15 cellular contexts compared by ENCODE assay signal in the genomic region with DNA sequence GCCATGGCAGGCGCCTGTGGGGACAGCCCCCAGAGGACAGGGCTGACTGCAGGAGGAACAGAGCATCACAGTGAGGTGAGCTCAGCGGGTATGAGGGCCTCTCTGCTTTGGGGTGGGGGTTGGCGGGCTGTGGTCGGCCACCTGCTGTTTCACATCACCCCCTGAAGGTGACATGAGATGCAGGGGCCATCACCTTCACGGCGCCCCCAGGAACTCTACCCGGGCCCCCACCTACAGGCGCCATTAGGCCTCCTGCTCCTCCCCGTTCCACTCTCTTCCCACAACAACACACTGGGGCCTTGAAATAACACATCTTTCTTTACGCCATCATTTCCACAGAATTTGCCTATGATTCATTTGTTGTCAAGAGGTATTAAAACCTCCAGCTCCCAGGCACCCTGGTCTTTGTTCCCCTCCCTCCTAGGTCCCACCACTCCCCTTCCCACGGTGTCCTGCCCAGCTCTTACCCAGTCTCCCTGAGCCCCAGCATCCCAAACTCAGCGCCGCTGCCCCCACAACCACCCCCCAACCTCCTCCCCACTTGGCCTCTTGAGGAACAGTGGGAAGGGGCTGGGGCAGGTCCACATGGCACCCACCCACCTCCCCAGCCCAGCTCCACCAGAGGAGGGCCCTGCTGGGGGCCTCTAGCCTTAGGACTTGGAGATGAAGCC. TPM values are rescaled to one million over a fixed set of nuclear protein-coding genes. Genes with fewer than 3 reads are reported as not detected.
A peak's percentile ranks its signal among the peaks of the same experiment; 100 is the strongest.
DNase-seq lines count a peak whose midpoint lies in the region; ATAC-seq, FAIRE-seq and TF ChIP-seq lines count a peak whose summit lies in the region.
"Had no signal": no experiment of that assay in that cellular context is flagged by ENCODE, and none has a peak within 500 bp of the region (broad histone marks: within the 10 kb centered on the region; RNA-seq: fewer than 3 reads in every experiment).

No MANE protein-coding gene starts in this region.

- FAIRE-seq in GM12892 (lab: Jason Lieb, UNC) = peak; percentile 62
- FAIRE-seq: small intestine had no signal

- peak overlapping the region in 1 of 4 donors; percentile 11 for H3K4me3 ChIP-seq in Peyer's patch
- H3K4me3 ChIP-seq: esophagus muscularis mucosa, vagina had no signal

- H3K27me3 ChIP-seq in Peyer's patch = no peaks in the 10 kb centered on the region
- H3K27me3 ChIP-seq: esophagus muscularis mucosa, vagina had no signal

- ATAC-seq in Right ventricle myocardium inferior = no peak
- ATAC-seq: left colon had no signal

- H3K9me3 ChIP-seq in Peyer's patch = no peaks in the 10 kb centered on the region
- H3K9me3 ChIP-seq: esophagus muscularis mucosa, vagina had no signal

- no peak for TF ChIP-seq CTCF in Peyer's patch (IDR thresholded peaks at IDR 0.05)

- H3K27ac ChIP-seq in Peyer's patch = peak overlapping the region in 2 of 4 donors; percentile 71 to 91
- H3K27ac ChIP-seq: esophagus muscularis mucosa, vagina had no signal

- peak; percentile 34 for DNase-seq in GM12892 (ENCODE audit: insufficient read length)
- peak in 2 of 3 donors; percentile 69 to 77 for DNase-seq in Peyer's patch
- peak; percentile 71 for DNase-seq in activated naive CD4-positive, alpha-beta T cell treated with anti-CD3 and anti-CD28 coated beads, Interleukin-2, amount 50 U/mL, for 16 hours
- DNase-seq in stimulated activated CD4-positive, alpha-beta T cell treated with anti-CD3 and anti-CD28 coated beads, Interleukin-15, amount 100 ng/mL, for 24 hours = peak; percentile 87
- DNase-seq in putamen (ENCODE audit: low spot score) = no peak
- no peak for DNase-seq in hepatic stellate cell (ENCODE audit: low spot score)
- no peak for DNase-seq in NCI-H1048 (lab: John Stamatoyannopoulos, UW)
- DNase-seq in Right ventricle myocardium inferior (ENCODE audit: missing footprints) = no peak
- DNase-seq: DMS79, Kasumi-1, left colon, OCI-M1, small intestine had no signal

- intact Hi-C loops in Right ventricle myocardium inferior (cut with DNase I) = no loop called here

- peaks cover 6 to 25% (median 15%) of the 10 kb centered on the region in 4 donors for H3K4me1 ChIP-seq in Peyer's patch

- no peaks in the 10 kb centered on the region for H3K36me3 ChIP-seq in Peyer's patch
- H3K36me3 ChIP-seq: esophagus muscularis mucosa, vagina had no signal

- TF ChIP-seq POLR2A in GM12892 (IDR thresholded peaks at IDR 0.05; ENCODE audit: low read depth, low read length) = no peak
- no peak for TF ChIP-seq POLR2A in Peyer's patch (IDR thresholded peaks at IDR 0.05)

RNA-seq across cellular contexts. Expression of gene HDAC7, which starts 12.7 kb away (rescaled TPM):
- polyA plus RNA-seq in GM12892 (2012; ENCODE audit: missing spikeins) = 29.1 TPM
- total RNA-seq in Peyer's patch (10 to 100 TPM in 3 of 4 donors, 1 to 10 TPM in 1; 9.8 to 80.9 (median 36.8) TPM), Right ventricle myocardium inferior (38.8 TPM)

RNA-seq across cellular contexts. Expression of gene SLC48A1, which starts 59.4 kb away (rescaled TPM):
- polyA plus RNA-seq in GM12892 (2012; ENCODE audit: missing spikeins) = 2.1 TPM
- total RNA-seq in Peyer's patch (10 to 100 TPM; 14.9 to 21.5 (median 15.9) TPM), Right ventricle myocardium inferior (23.2 TPM)

Comparison
In these comparisons a context has a peak if more than half of its experiments do, and no peak if none do; other contexts are left out.
1. DNase-seq: peak in GM12892 (single experiment), Peyer's patch (2 of 3), activated naive CD4-positive, alpha-beta T cell treated with anti-CD3 and anti-CD28 coated beads, Interleukin-2, amount 50 U/mL, for 16 hours (single experiment) and stimulated activated CD4-positive, alpha-beta T cell treated with anti-CD3 and anti-CD28 coated beads, Interleukin-15, amount 100 ng/mL, for 24 hours (single experiment); none in putamen (single experiment), hepatic stellate cell (single experiment), NCI-H1048 (single experiment) and Right ventricle myocardium inferior (single experiment).